Comparison of ENCODE assay signal across 23 cellular contexts in genomic region chr4:150717952-150718351, GRCh38.
DNase-seq lines count a peak whose midpoint lies in the region; ATAC-seq, FAIRE-seq and TF ChIP-seq lines count a peak whose summit lies in the region.
"Had no signal": no experiment of that assay in that cellular context is flagged by ENCODE, and none has a peak within 500 bp of the region (broad histone marks: within the 10 kb centered on the region; RNA-seq: fewer than 3 reads in every experiment).

No MANE protein-coding gene starts in this region.

- intact Hi-C loops in pancreas (cut with DNase I), result no loop called here

- no peaks in the 10 kb centered on the region for H3K27me3 ChIP-seq in pancreas
- H3K27me3 ChIP-seq: BE2C, BLaER1 had no signal

- no peak overlapping the region for H3K4me3 Mint-ChIP-seq in stimulated activated naive B cell treated with anti-CD40 and anti-IgM and Interleukin-4, amounts not matched to agents 10 μg/mL and 1 μg/mL and 100 μg/mL, for 72 hours
- H3K4me3 Mint-ChIP-seq: CD14-positive monocyte; CD4-positive, alpha-beta memory T cell; CD4-positive, CD25-positive, alpha-beta regulatory T cell; CD8-positive, alpha-beta memory T cell had no signal

- H3K9me3 ChIP-seq in HEK293 (ENCODE audit: control insufficient read depth, insufficient read depth, low read depth, low read length), result no peaks in the 10 kb centered on the region
- no peaks in the 10 kb centered on the region for H3K9me3 ChIP-seq in pancreas
- H3K9me3 ChIP-seq: BE2C, BLaER1 had no signal

- no peak overlapping the region for H3K27ac ChIP-seq in HEK293 (ENCODE audit: extremely low read depth, low read depth, low read length)
- no peak overlapping the region for H3K27ac ChIP-seq in pancreas
- H3K27ac ChIP-seq: BLaER1 had no signal

- FAIRE-seq in D721Med (lab: Jason Lieb, UNC) (peak; percentile 68), pancreas (lab: Jason Lieb, UNC) (peak; percentile 39)
- FAIRE-seq: GM12878, GM12892, GM18507 had no signal

- CTCF ChIA-PET in HEK293 (lab: Yijun Ruan, JAX), result interaction anchor here (0.6 to 0.7 kb wide), 2 partner anchors 9 to 276 kb away, joined by 3 to 5 read pairs; no protein-coding TSS in a partner anchor

- peaks cover 8 to 18% of the 10 kb centered on the region in 2 donors for H3K36me3 Mint-ChIP-seq in stimulated activated naive B cell treated with anti-CD40 and anti-IgM and Interleukin-4, amounts not matched to agents 10 μg/mL and 1 μg/mL and 100 μg/mL, for 72 hours

- H3K4me3 ChIP-seq in HEK293 (ENCODE audit: low read depth, low read length) (no peak overlapping the region), pancreas (no peak overlapping the region)
- H3K4me3 ChIP-seq: BLaER1, GM12878 had no signal

- TF ChIP-seq CTCF in D721Med (IDR thresholded peaks at IDR 0.05; ENCODE audit: insufficient read depth, missing control alignments), result no peak
- TF ChIP-seq CTCF in HEK293 (tag by site-specific recombination; IDR thresholded peaks at IDR 0.05), result no peak
- TF ChIP-seq CTCF in pancreas (IDR thresholded peaks at IDR 0.05), result no peak

- no peak for DNase-seq in D721Med (ENCODE audit: insufficient read length, low spot score)
- no peak for DNase-seq in pancreas
- DNase-seq in NCI-H2171 treated with DMSO at 0.1 percent for 48 hours (lab: John Stamatoyannopoulos, UW), result no peak
- DNase-seq in stimulated activated naive B cell treated with anti-CD40 and anti-IgM and Interleukin-4, amounts not matched to agents 10 μg/mL and 1 μg/mL and 100 μg/mL, for 72 hours, result no peak
- DNase-seq: 8988T; ACHN; BE2C; C1 segment of cervical spinal cord; CD4-positive, alpha-beta memory T cell; CD4-positive, CD25-positive, alpha-beta regulatory T cell; CD8-positive, alpha-beta memory T cell; COR-L47; DMS53; DMS79; DND-41; EL; GDM1 had no signal

- POLR2A ChIA-PET in HEK293 (lab: Yijun Ruan, JAX), result no interaction called here

- 74 to 77% methylated on average over 1 of the region's 1 CpG for WGBS in pancreas, 2 donors

- no peak for ATAC-seq in pancreas
- ATAC-seq in stimulated activated naive B cell treated with anti-CD40 and anti-IgM and Interleukin-4, amounts not matched to agents 10 μg/mL and 1 μg/mL and 100 μg/mL, for 72 hours (replicated peaks), result no peak
- ATAC-seq: GM12878 had no signal

- H3K27ac Mint-ChIP-seq in stimulated activated naive B cell treated with anti-CD40 and anti-IgM and Interleukin-4, amounts not matched to agents 10 μg/mL and 1 μg/mL and 100 μg/mL, for 72 hours, result no peak overlapping the region
- H3K27ac Mint-ChIP-seq: CD14-positive monocyte; CD4-positive, alpha-beta memory T cell; CD4-positive, CD25-positive, alpha-beta regulatory T cell; CD8-positive, alpha-beta memory T cell had no signal

- H3K4me1 Mint-ChIP-seq in stimulated activated naive B cell treated with anti-CD40 and anti-IgM and Interleukin-4, amounts not matched to agents 10 μg/mL and 1 μg/mL and 100 μg/mL, for 72 hours, result peaks cover 0 to 6% of the 10 kb centered on the region in 2 donors

- no peaks in the 10 kb centered on the region for H3K27me3 Mint-ChIP-seq in stimulated activated naive B cell treated with anti-CD40 and anti-IgM and Interleukin-4, amounts not matched to agents 10 μg/mL and 1 μg/mL and 100 μg/mL, for 72 hours
- H3K27me3 Mint-ChIP-seq: CD4-positive, alpha-beta memory T cell; CD4-positive, CD25-positive, alpha-beta regulatory T cell; CD8-positive, alpha-beta memory T cell had no signal

- no peaks in the 10 kb centered on the region for H3K36me3 ChIP-seq in HEK293 (ENCODE audit: control insufficient read depth in 2 of 2, insufficient read depth in 1 of 2, low read length in 2 of 2)
- no peaks in the 10 kb centered on the region for H3K36me3 ChIP-seq in pancreas
- H3K36me3 ChIP-seq: BE2C had no signal

- no peaks in the 10 kb centered on the region for H3K9me3 Mint-ChIP-seq in stimulated activated naive B cell treated with anti-CD40 and anti-IgM and Interleukin-4, amounts not matched to agents 10 μg/mL and 1 μg/mL and 100 μg/mL, for 72 hours
- H3K9me3 Mint-ChIP-seq: CD14-positive monocyte; CD4-positive, alpha-beta memory T cell; CD4-positive, CD25-positive, alpha-beta regulatory T cell; CD8-positive, alpha-beta memory T cell had no signal

- H3K4me1 ChIP-seq in HEK293 (ENCODE audit: control insufficient read depth, insufficient read depth, low read length) (peaks cover 4% of the 10 kb centered on the region), pancreas (peaks cover 18 to 38% (median 18%) of the 10 kb centered on the region in 3 donors)
- H3K4me1 ChIP-seq: BE2C, BLaER1 had no signal

TF ChIP-seq in HEK293, 187 proteins besides CTCF, POLR2A, EP300 and RAD21:
- no peak for TF ChIP-seq ZNF843 (tag by site-specific recombination; IDR thresholded peaks at IDR 0.05)
- peak; percentile 56 for TF ChIP-seq ATF2 (tag by site-specific recombination; IDR thresholded peaks at IDR 0.05; ENCODE audit: low read depth)
